8 cellular contexts compared by ENCODE assay signal in the genomic region with DNA sequence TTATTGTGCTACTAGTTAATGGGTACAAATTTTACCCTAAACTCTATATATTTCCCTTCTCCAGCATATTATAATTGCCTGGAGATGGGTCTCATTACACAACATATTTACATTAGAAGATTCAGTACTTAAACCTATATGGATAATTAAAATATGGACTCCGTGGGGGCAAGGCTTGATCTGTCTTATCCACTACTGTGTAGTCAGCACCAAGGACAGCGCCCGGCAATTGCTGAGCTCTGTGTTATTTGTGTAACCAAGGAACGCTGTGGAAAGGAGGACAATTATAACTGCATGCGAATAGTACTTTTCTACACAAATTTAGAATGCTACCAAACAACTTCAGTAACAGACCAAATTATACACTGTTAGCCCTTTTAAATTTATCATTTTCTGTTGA.
DNase-seq lines count a peak whose midpoint lies in the region; ATAC-seq and TF ChIP-seq lines count a peak whose summit lies in the region.
"Had no signal": no experiment of that assay in that cellular context is flagged by ENCODE, and none has a peak within 500 bp of the region (broad histone marks: within the 10 kb centered on the region; RNA-seq: fewer than 3 reads in every experiment).

No MANE protein-coding gene starts in this region.

- H3K4me2 ChIP-seq in GM23248 (ENCODE audit: unreplicated experiment): no peak overlapping the region
- no peak overlapping the region for H3K4me2 ChIP-seq in mesendoderm (ENCODE audit: low read length)

- no peak overlapping the region for H3K23ac ChIP-seq in mesendoderm (ENCODE audit: low read length)

- H2BK5ac ChIP-seq in mesendoderm (ENCODE audit: low read length): no peak overlapping the region

- no peaks in the 10 kb centered on the region for H3K4me1 Mint-ChIP-seq in effector memory CD8-positive, alpha-beta T cell (ENCODE audit: low read depth in 2 of 2)
- H3K4me1 Mint-ChIP-seq: stimulated activated memory B cell treated with anti-CD40 and anti-IgM and Interleukin-4, amounts not matched to agents 10 μg/mL and 1 μg/mL and 100 μg/mL, for 72 hours had no signal

- no peak overlapping the region for H2AK5ac ChIP-seq in mesendoderm (ENCODE audit: low read length)

- DNase-seq in GM23248 (peak; percentile 55), M059J (ENCODE audit: low read depth) (peak; percentile 55), astrocyte of the cerebellum (ENCODE audit: low read depth) (peak; percentile 28), mesendoderm (peak; percentile 48), BE2C (no peak), hepatic stellate cell (ENCODE audit: low spot score) (no peak)
- no peak for DNase-seq in effector memory CD8-positive, alpha-beta T cell

- no peaks in the 10 kb centered on the region for H3K36me3 Mint-ChIP-seq in effector memory CD8-positive, alpha-beta T cell (ENCODE audit: insufficient read depth)
- H3K36me3 Mint-ChIP-seq: stimulated activated memory B cell treated with anti-CD40 and anti-IgM and Interleukin-4, amounts not matched to agents 10 μg/mL and 1 μg/mL and 100 μg/mL, for 72 hours had no signal

- no peak overlapping the region for H4K8ac ChIP-seq in mesendoderm (ENCODE audit: low read depth, low read length)

- no peak for TF ChIP-seq CTCF in astrocyte of the cerebellum (IDR thresholded peaks at IDR 0.05; ENCODE audit: low read depth, low read length, missing control alignments)
- no peak for TF ChIP-seq CTCF in BE2C (IDR thresholded peaks at IDR 0.05; ENCODE audit: low read depth, low read length)

- H3K56ac ChIP-seq in mesendoderm (ENCODE audit: low read length): no peak overlapping the region

- no peak overlapping the region for H3K4me3 Mint-ChIP-seq in effector memory CD8-positive, alpha-beta T cell
- H3K4me3 Mint-ChIP-seq: stimulated activated memory B cell treated with anti-CD40 and anti-IgM and Interleukin-4, amounts not matched to agents 10 μg/mL and 1 μg/mL and 100 μg/mL, for 72 hours had no signal

- in situ Hi-C loops in GM23248 (cut with MboI): no loop called here
- in situ Hi-C loops in astrocyte of the cerebellum (cut with HindIII; ENCODE audit: low sequenced_read_pairs): no loop called here

- no peak overlapping the region for H3K18ac ChIP-seq in mesendoderm (ENCODE audit: low read length)

- H3K36me3 ChIP-seq in GM23248 (ENCODE audit: low read depth) (no peaks in the 10 kb centered on the region), mesendoderm (ENCODE audit: control insufficient read depth, insufficient read depth, low read length) (no peaks in the 10 kb centered on the region), BE2C (no peaks in the 10 kb centered on the region)

- no peak overlapping the region for H2AFZ ChIP-seq in GM23248

- no peaks in the 10 kb centered on the region for H3K79me1 ChIP-seq in mesendoderm (ENCODE audit: low read length)

- H3K4me1 ChIP-seq in GM23248 (ENCODE audit: insufficient read depth): no peaks in the 10 kb centered on the region
- no peaks in the 10 kb centered on the region for H3K4me1 ChIP-seq in mesendoderm (ENCODE audit: control insufficient read depth, low read depth, low read length)
- no peaks in the 10 kb centered on the region for H3K4me1 ChIP-seq in BE2C

- no peak for ATAC-seq in effector memory CD8-positive, alpha-beta T cell (replicated peaks)
- ATAC-seq: stimulated activated memory B cell treated with anti-CD40 and anti-IgM and Interleukin-4, amounts not matched to agents 10 μg/mL and 1 μg/mL and 100 μg/mL, for 72 hours had no signal

- no peak overlapping the region for H3K27ac Mint-ChIP-seq in effector memory CD8-positive, alpha-beta T cell
- H3K27ac Mint-ChIP-seq: stimulated activated memory B cell treated with anti-CD40 and anti-IgM and Interleukin-4, amounts not matched to agents 10 μg/mL and 1 μg/mL and 100 μg/mL, for 72 hours had no signal

- H3F3A ChIP-seq in GM23248 (ENCODE audit: insufficient read depth): no peaks in the 10 kb centered on the region

- H3K9me2 ChIP-seq in GM23248 (ENCODE audit: insufficient read depth): no peaks in the 10 kb centered on the region

- H3K79me2 ChIP-seq in GM23248 (ENCODE audit: insufficient read depth): no peaks in the 10 kb centered on the region
- H3K79me2 ChIP-seq in mesendoderm (ENCODE audit: control insufficient read depth, insufficient read depth, low read length): no peaks in the 10 kb centered on the region

- peaks cover 10 to 13% of the 10 kb centered on the region in 2 donors for H3K9me3 Mint-ChIP-seq in effector memory CD8-positive, alpha-beta T cell

- no peak overlapping the region for H4K5ac ChIP-seq in mesendoderm (ENCODE audit: low read length)

- 46 to 47% methylated on average over 5 of the region's 5 CpGs for WGBS in GM23248 (ENCODE audit: low coverage in 1 of 2, low lambda C conversion rate in 2 of 2, missing lambda C conversion rate in 2 of 2), 2 experiments
- no CpG with 5 or more reads among the region's 5 CpGs for WGBS in mesendoderm (ENCODE audit: extremely low coverage, insufficient coverage, low lambda C conversion rate)

- no peaks in the 10 kb centered on the region for H3K27me3 Mint-ChIP-seq in effector memory CD8-positive, alpha-beta T cell
- H3K27me3 Mint-ChIP-seq: stimulated activated memory B cell treated with anti-CD40 and anti-IgM and Interleukin-4, amounts not matched to agents 10 μg/mL and 1 μg/mL and 100 μg/mL, for 72 hours had no signal

- H3K4me3 ChIP-seq in GM23248 (no peak overlapping the region), astrocyte of the cerebellum (ENCODE audit: low read depth, low read length) (no peak overlapping the region), mesendoderm (ENCODE audit: low read length) (no peak overlapping the region), BE2C (ENCODE audit: low read depth, low read length) (no peak overlapping the region)

- no peak overlapping the region for H3K4ac ChIP-seq in mesendoderm (ENCODE audit: low read depth, low read length)

- H3K27ac ChIP-seq in GM23248 (no peak overlapping the region), mesendoderm (ENCODE audit: low read depth, low read length) (no peak overlapping the region)

- H3K9me3 ChIP-seq in GM23248 (ENCODE audit: low read depth): no peaks in the 10 kb centered on the region
- no peaks in the 10 kb centered on the region for H3K9me3 ChIP-seq in BE2C

- no peaks in the 10 kb centered on the region for H3K27me3 ChIP-seq in GM23248 (replicated peaks; ENCODE audit: insufficient read depth)
- H3K27me3 ChIP-seq in mesendoderm (ENCODE audit: insufficient read depth, low read length, poor library complexity): no peaks in the 10 kb centered on the region
- H3K27me3 ChIP-seq in BE2C: peaks cover 9% of the 10 kb centered on the region; the same call in 1 of the 2 replicates

- no peak overlapping the region for H2BK120ac ChIP-seq in mesendoderm (ENCODE audit: low read depth, low read length)

- no peaks in the 10 kb centered on the region for H4K20me1 ChIP-seq in GM23248 (ENCODE audit: insufficient read depth)

- H2BK15ac ChIP-seq in mesendoderm (replicated peaks; ENCODE audit: low read depth): no peak overlapping the region

- H3K9ac ChIP-seq in GM23248 (no peak overlapping the region), mesendoderm (ENCODE audit: low read length) (no peak overlapping the region)

Comparison
In these comparisons a context has a peak if more than half of its experiments do, and no peak if none do; other contexts are left out.
1. DNase-seq: peak in GM23248 (single experiment), M059J (single experiment), astrocyte of the cerebellum (single experiment) and mesendoderm (single experiment); none in effector memory CD8-positive, alpha-beta T cell (0 of 3), BE2C (single experiment) and hepatic stellate cell (single experiment).